ENCODE assay signal across 23 cellular contexts in the genomic region with DNA sequence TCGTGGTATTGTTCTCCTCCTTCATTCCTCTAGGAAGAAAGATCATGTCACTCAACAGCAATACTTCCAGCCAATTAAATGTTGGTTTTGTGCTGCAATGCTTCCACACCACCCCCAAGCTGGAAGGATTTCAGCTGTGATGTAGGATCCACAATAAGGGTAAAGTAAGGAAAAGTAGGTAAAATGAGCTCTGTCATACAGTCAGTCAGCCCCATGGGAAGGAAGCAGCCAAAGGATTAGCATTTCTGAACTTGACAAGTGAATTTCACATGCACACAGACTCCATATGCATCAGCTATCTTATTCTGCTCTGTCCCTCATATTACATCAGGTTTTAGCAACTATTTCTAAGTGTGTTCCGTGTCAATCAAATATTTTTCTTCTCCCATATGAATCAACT.
"Had no signal": no experiment of that assay in that cellular context is flagged by ENCODE, and none has a peak within 500 bp of the region (broad histone marks: within the 10 kb centered on the region; RNA-seq: fewer than 3 reads in every experiment).

No MANE protein-coding gene starts in this region.

- ATAC-seq: foreskin keratinocyte, gastrocnemius medialis, heart right ventricle, left cardiac atrium, left lung, left ventricle myocardium superior, lower lobe of right lung, mucosa of descending colon had no signal

- FAIRE-seq: endothelial cell of umbilical vein, islet of Langerhans, keratinocyte had no signal

- H3K27ac ChIP-seq: coronary artery, dorsolateral prefrontal cortex, esophagus muscularis mucosa, foreskin keratinocyte, gastrocnemius medialis, heart right ventricle, left lung, lower lobe of right lung had no signal

- H3K9me3 Mint-ChIP-seq: naive B cell had no signal

- H3K4me3 ChIP-seq: coronary artery, dorsolateral prefrontal cortex, esophagus muscularis mucosa, gastrocnemius medialis, heart right ventricle, left lung, lower lobe of right lung, mucosa of descending colon had no signal

- H3K36me3 ChIP-seq: esophagus muscularis mucosa, gastrocnemius medialis, heart right ventricle, left lung, lower lobe of right lung had no signal

- H3K9me3 ChIP-seq: esophagus muscularis mucosa, gastrocnemius medialis, heart right ventricle, left lung, lower lobe of right lung, mucosa of descending colon had no signal

- H3K27ac Mint-ChIP-seq: mesothelial cell of epicardium, naive B cell had no signal

- H3K27me3 ChIP-seq: dorsolateral prefrontal cortex, esophagus muscularis mucosa, foreskin keratinocyte, gastrocnemius medialis, heart right ventricle, left lung had no signal

- H3K4me1 Mint-ChIP-seq: naive B cell had no signal

- H3K36me3 Mint-ChIP-seq: naive B cell had no signal

- H3K4me3 Mint-ChIP-seq: mesothelial cell of epicardium, naive B cell had no signal

- H3K4me1 ChIP-seq: foreskin keratinocyte, gastrocnemius medialis, left lung, lower lobe of right lung had no signal

- DNase-seq: dermis blood vessel endothelial cell; dorsolateral prefrontal cortex; effector CD4-positive, alpha-beta T cell; effector memory CD4-positive, alpha-beta T cell; foreskin keratinocyte; gastrocnemius medialis; glutamatergic neuron; head of caudate nucleus; heart right ventricle; hippocampal formation; left cardiac atrium; left lung; left ventricle myocardium superior; lower lobe of right lung; mesenchymal stem cell; mucosa of descending colon; naive B cell had no signal
